ENCODE assay signal across 1 cellular context in the genomic region with DNA sequence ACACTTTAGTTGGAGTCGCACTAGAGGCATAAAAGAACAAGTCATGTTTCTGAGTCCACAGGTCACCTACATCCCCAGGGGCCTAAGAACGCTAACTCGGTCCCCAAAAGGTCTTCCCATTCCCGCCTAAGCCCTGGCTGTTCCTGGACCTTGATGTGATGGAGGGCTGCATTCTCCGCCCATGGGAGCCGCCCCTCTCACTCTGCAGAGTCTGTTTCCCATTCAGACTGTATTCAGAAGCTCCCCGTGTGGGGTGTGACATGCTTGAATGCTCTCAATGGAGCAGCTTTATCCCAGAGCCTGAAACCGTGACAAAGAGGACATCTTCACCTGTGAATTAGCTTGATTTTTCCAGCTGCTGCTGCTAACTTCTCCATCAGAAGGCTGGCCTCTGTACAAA.
TF ChIP-seq lines count a peak whose summit lies in the region.

No MANE protein-coding gene starts in this region.

TF ChIP-seq in WTC11, 78 proteins besides CTCF, POLR2A, EP300 and RAD21 (continued from another document):
- TF ChIP-seq, protein P1, sequence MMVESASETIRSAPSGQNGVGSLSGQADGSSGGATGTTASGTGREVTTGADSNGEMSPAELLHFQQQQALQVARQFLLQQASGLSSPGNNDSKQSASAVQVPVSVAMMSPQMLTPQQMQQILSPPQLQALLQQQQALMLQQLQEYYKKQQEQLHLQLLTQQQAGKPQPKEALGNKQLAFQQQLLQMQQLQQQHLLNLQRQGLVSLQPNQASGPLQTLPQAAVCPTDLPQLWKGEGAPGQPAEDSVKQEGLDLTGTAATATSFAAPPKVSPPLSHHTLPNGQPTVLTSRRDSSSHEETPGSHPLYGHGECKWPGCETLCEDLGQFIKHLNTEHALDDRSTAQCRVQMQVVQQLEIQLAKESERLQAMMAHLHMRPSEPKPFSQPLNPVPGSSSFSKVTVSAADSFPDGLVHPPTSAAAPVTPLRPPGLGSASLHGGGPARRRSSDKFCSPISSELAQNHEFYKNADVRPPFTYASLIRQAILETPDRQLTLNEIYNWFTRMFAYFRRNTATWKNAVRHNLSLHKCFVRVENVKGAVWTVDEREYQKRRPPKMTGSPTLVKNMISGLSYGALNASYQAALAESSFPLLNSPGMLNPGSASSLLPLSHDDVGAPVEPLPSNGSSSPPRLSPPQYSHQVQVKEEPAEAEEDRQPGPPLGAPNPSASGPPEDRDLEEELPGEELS (CRISPR knock-in tag; IDR thresholded peaks at IDR 0.05), result no peak
- TF ChIP-seq, protein P2, sequence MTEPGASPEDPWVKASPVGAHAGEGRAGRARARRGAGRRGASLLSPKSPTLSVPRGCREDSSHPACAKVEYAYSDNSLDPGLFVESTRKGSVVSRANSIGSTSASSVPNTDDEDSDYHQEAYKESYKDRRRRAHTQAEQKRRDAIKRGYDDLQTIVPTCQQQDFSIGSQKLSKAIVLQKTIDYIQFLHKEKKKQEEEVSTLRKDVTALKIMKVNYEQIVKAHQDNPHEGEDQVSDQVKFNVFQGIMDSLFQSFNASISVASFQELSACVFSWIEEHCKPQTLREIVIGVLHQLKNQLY (CRISPR knock-in tag; IDR thresholded peaks at IDR 0.05), result no peak
- TF ChIP-seq HMGA2 (CRISPR knock-in tag; IDR thresholded peaks at IDR 0.05) (no peak), ZNF219 (CRISPR knock-in tag; IDR thresholded peaks at IDR 0.05; ENCODE audit: borderline replicate concordance) (no peak), JUN (CRISPR knock-in tag; IDR thresholded peaks at IDR 0.05) (no peak), MXD4 (CRISPR knock-in tag; IDR thresholded peaks at IDR 0.05; ENCODE audit: borderline replicate concordance) (no peak), ZNF121 (CRISPR knock-in tag; IDR thresholded peaks at IDR 0.05) (no peak)
- TF ChIP-seq, protein P3, sequence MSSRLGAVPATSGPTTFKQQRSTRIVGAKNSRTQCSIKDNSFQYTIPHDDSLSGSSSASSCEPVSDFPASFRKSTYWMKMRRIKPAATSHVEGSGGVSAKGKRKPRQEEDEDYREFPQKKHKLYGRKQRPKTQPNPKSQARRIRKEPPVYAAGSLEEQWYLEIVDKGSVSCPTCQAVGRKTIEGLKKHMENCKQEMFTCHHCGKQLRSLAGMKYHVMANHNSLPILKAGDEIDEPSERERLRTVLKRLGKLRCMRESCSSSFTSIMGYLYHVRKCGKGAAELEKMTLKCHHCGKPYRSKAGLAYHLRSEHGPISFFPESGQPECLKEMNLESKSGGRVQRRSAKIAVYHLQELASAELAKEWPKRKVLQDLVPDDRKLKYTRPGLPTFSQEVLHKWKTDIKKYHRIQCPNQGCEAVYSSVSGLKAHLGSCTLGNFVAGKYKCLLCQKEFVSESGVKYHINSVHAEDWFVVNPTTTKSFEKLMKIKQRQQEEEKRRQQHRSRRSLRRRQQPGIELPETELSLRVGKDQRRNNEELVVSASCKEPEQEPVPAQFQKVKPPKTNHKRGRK (CRISPR knock-in tag; IDR thresholded peaks at IDR 0.05; ENCODE audit: borderline replicate concordance), result no peak
- TF ChIP-seq, protein P4, sequence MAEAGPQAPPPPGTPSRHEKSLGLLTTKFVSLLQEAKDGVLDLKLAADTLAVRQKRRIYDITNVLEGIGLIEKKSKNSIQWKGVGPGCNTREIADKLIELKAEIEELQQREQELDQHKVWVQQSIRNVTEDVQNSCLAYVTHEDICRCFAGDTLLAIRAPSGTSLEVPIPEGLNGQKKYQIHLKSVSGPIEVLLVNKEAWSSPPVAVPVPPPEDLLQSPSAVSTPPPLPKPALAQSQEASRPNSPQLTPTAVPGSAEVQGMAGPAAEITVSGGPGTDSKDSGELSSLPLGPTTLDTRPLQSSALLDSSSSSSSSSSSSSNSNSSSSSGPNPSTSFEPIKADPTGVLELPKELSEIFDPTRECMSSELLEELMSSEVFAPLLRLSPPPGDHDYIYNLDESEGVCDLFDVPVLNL (CRISPR knock-in tag; IDR thresholded peaks at IDR 0.05; ENCODE audit: borderline replicate concordance, low read depth), result no peak
